Comparison of ENCODE assay signal across 8 cellular contexts in genomic region chr7:155190608-155191536, GRCh38.
DNase-seq lines count a peak whose midpoint lies in the region; ATAC-seq and TF ChIP-seq lines count a peak whose summit lies in the region.

No MANE protein-coding gene starts in this region.

- peaks cover 0 to 8% (median 3%) of the 10 kb centered on the region in 7 donors for H3K9me3 Mint-ChIP-seq in CD4-positive, CD25-positive, alpha-beta regulatory T cell

- H3K9me3 ChIP-seq in CD4-positive, CD25-positive, alpha-beta regulatory T cell (ENCODE audit: control insufficient read depth in 2 of 2, low read length in 2 of 2): peaks cover 9 to 12% of the 10 kb centered on the region in 2 experiments
- H3K9me3 ChIP-seq in vagina: no peaks in the 10 kb centered on the region

- peak; percentile 39 to 51 (median 43) for DNase-seq in CD4-positive, CD25-positive, alpha-beta regulatory T cell
- DNase-seq in OCI-M1 (lab: John Stamatoyannopoulos, UW) (peak; percentile 2), globus pallidus (ENCODE audit: low spot score) (peak; percentile 17), posterior vena cava (ENCODE audit: low spot score) (peak; percentile 88), vagina (ENCODE audit: extremely low spot score in 2 of 2) (no peak)
- DNase-seq in activated T-helper 9 cell treated with anti-CD3 and anti-CD28 coated beads, Interleukin-2, amount 50 U/mL, for 16 hours (ENCODE audit: low read depth): peak; percentile 47

- H3K4me3 ChIP-seq in CD4-positive, CD25-positive, alpha-beta regulatory T cell (ENCODE audit: low read depth, low read length): no peak overlapping the region
- H3K4me3 ChIP-seq in vagina: no peak overlapping the region

- H3K27me3 Mint-ChIP-seq in CD4-positive, CD25-positive, alpha-beta regulatory T cell: peaks cover 6% of the 10 kb centered on the region

- no peak overlapping the region for H3K27ac ChIP-seq in CD4-positive, CD25-positive, alpha-beta regulatory T cell (ENCODE audit: insufficient read depth, low read length, poor library complexity, severe bottlenecking)
- no peak overlapping the region for H3K27ac ChIP-seq in vagina

- H3K27me3 ChIP-seq in CD4-positive, CD25-positive, alpha-beta regulatory T cell (ENCODE audit: control insufficient read depth, insufficient read depth, low read length): no peaks in the 10 kb centered on the region
- H3K27me3 ChIP-seq in vagina: no peaks in the 10 kb centered on the region

- peak; percentile 59 to 66 for ATAC-seq in CD4-positive, CD25-positive, alpha-beta regulatory T cell (ENCODE audit: low read depth in 2 of 2)
- ATAC-seq in GM21526 (IDR thresholded peaks at IDR 0.05; ENCODE audit: low FRiP score, unreplicated experiment) (peak; percentile 53), HG02623 (IDR thresholded peaks at IDR 0.05; ENCODE audit: unreplicated experiment) (no peak)

- no peaks in the 10 kb centered on the region for H3K36me3 Mint-ChIP-seq in CD4-positive, CD25-positive, alpha-beta regulatory T cell

- peaks cover 3% of the 10 kb centered on the region for H3K4me1 ChIP-seq in CD4-positive, CD25-positive, alpha-beta regulatory T cell (ENCODE audit: control insufficient read depth, insufficient read depth, low read length, poor library complexity, severe bottlenecking)
- H3K4me1 ChIP-seq in vagina: peaks cover 9% of the 10 kb centered on the region

- no peaks in the 10 kb centered on the region for H3K36me3 ChIP-seq in CD4-positive, CD25-positive, alpha-beta regulatory T cell (ENCODE audit: control insufficient read depth, insufficient read depth, low read length)
- no peaks in the 10 kb centered on the region for H3K36me3 ChIP-seq in vagina

- intact Hi-C loops in posterior vena cava (cut with DNase I): loop anchor here in 1 of 2 donors (2.0 kb wide), 1 partner anchor 154 kb away; no protein-coding TSS in a partner anchor
- intact Hi-C loops in vagina (cut with DNase I): loop anchor here (2.0 kb wide), 1 partner anchor 154 kb away; no protein-coding TSS in a partner anchor

- peaks cover 0 to 12% (median 3%) of the 10 kb centered on the region in 4 donors for H3K4me1 Mint-ChIP-seq in CD4-positive, CD25-positive, alpha-beta regulatory T cell

- peak; percentile 75 to 90 (median 76) for TF ChIP-seq CTCF in vagina (IDR thresholded peaks at IDR 0.05)

- TF ChIP-seq POLR2A in vagina (IDR thresholded peaks at IDR 0.05): no peak

- peak overlapping the region in 1 of 4 donors; percentile 52 for H3K4me3 Mint-ChIP-seq in CD4-positive, CD25-positive, alpha-beta regulatory T cell

- H3K27ac Mint-ChIP-seq in CD4-positive, CD25-positive, alpha-beta regulatory T cell: peak overlapping the region in 1 of 3 donors; percentile 51

Comparison
In these comparisons a context has a peak if more than half of its experiments do, and no peak if none do; other contexts are left out.
1. DNase-seq: peak in CD4-positive, CD25-positive, alpha-beta regulatory T cell (3 of 3), OCI-M1 (single experiment), activated T-helper 9 cell treated with anti-CD3 and anti-CD28 coated beads, Interleukin-2, amount 50 U/mL, for 16 hours (single experiment), globus pallidus (single experiment) and posterior vena cava (single experiment); none in vagina (0 of 2).